ENCODE assay signal across 22 cellular contexts in genomic region chr3:50218448-50218847, GRCh38. TPM values are rescaled to one million over a fixed set of nuclear protein-coding genes. Genes with fewer than 3 reads are reported as not detected.
A peak's percentile ranks its signal among the peaks of the same experiment; 100 is the strongest.
DNase-seq lines count a peak whose midpoint lies in the region.
"Had no signal": no experiment of that assay in that cellular context is flagged by ENCODE, and none has a peak within 500 bp of the region (broad histone marks: within the 10 kb centered on the region; RNA-seq: fewer than 3 reads in every experiment).

No MANE protein-coding gene starts in this region.

- H3K14ac ChIP-seq in neuronal stem cell (ENCODE audit: low read length) = peak overlapping the region; percentile 76

- DNase-seq in neuronal stem cell (ENCODE audit: low spot score) = no peak
- no peak for DNase-seq in NCI-H1092 treated with DMSO at 0.1 percent for 48 hours (lab: John Stamatoyannopoulos, UW)
- no peak for DNase-seq in NCI-H2029 (lab: John Stamatoyannopoulos, UW)
- no peak for DNase-seq in SIG-M5 treated with dmso at 0.1 percent for 504 hours (lab: John Stamatoyannopoulos, UW; ENCODE audit: unreplicated experiment)
- DNase-seq: 8988T; ACHN; AML-193; BE2C; CD4-positive, alpha-beta T cell; CD8-positive, alpha-beta memory T cell; DMS 273 treated with DMSO at 0.1 percent for 48 hours; DMS79; EL; GDM1; HFFc6 had no signal

- no peak overlapping the region for H2BK5ac ChIP-seq in neuronal stem cell (ENCODE audit: low read length)

- no CpG with 5 or more reads among the region's 17 CpGs for WGBS in neuronal stem cell (ENCODE audit: extremely low coverage in 2 of 2, insufficient read length in 2 of 2, insufficient replicate concordance in 1 of 2), 2 donors

- peak overlapping the region; percentile 32 for H2BK120ac ChIP-seq in neuronal stem cell (ENCODE audit: low read depth, low read length)

- H2BK15ac ChIP-seq in neuronal stem cell (ENCODE audit: low read length) = peak overlapping the region; percentile 82

- H3K79me1 ChIP-seq in neuronal stem cell (ENCODE audit: low read depth, low read length) = no peaks in the 10 kb centered on the region

- peak overlapping the region; percentile 55 for H4K8ac ChIP-seq in neuronal stem cell (ENCODE audit: low read depth, low read length)

- H3K18ac ChIP-seq in neuronal stem cell (ENCODE audit: low read length) = peak overlapping the region; percentile 66

- H3K9ac ChIP-seq in iPS-15b (ENCODE audit: low read depth, low read length) (peak overlapping the region; percentile 37), neuronal stem cell (ENCODE audit: low read depth, low read length, poor library complexity) (no peak overlapping the region)
- H3K9ac ChIP-seq: BLaER1 treated with 17β-estradiol and CSF1 and Interleukin-3, amounts not matched to agents 10 nM and 100 nM had no signal

- no peak overlapping the region for H2BK12ac ChIP-seq in neuronal stem cell (ENCODE audit: low read length)

- no peaks in the 10 kb centered on the region for H3K9me3 ChIP-seq in iPS-15b (ENCODE audit: control insufficient read depth, insufficient read depth, low read length)
- no peaks in the 10 kb centered on the region for H3K9me3 ChIP-seq in neuronal stem cell (replicated peaks in 1 of 2; ENCODE audit: control insufficient read depth in 2 of 2, insufficient read depth in 1 of 2, low read depth in 1 of 2, low read length in 2 of 2)
- H3K9me3 ChIP-seq: A549; BE2C; BLaER1 treated with 17β-estradiol and CSF1 and Interleukin-3, amounts not matched to agents 10 nM and 100 nM; HAP-1 had no signal

- H3K36me3 ChIP-seq in iPS-15b (ENCODE audit: control insufficient read depth, insufficient read depth, low read length) (no peaks in the 10 kb centered on the region), neuronal stem cell (replicated peaks in 1 of 2; ENCODE audit: control insufficient read depth in 2 of 2, insufficient read depth in 2 of 2, low read length in 2 of 2) (no peaks in the 10 kb centered on the region)
- H3K36me3 ChIP-seq: BE2C; BLaER1 treated with 17β-estradiol and CSF1 and Interleukin-3, amounts not matched to agents 10 nM and 100 nM; HAP-1 had no signal

- H3K4me1 ChIP-seq in iPS-15b (ENCODE audit: control insufficient read depth, insufficient read depth, low read length) = no peaks in the 10 kb centered on the region
- peaks cover 0 to 18% of the 10 kb centered on the region in 2 donors for H3K4me1 ChIP-seq in neuronal stem cell (ENCODE audit: control insufficient read depth in 2 of 2, insufficient read depth in 1 of 2, low read depth in 1 of 2, low read length in 2 of 2)
- H3K4me1 ChIP-seq: A549, BE2C, HAP-1 had no signal

- H3K4ac ChIP-seq in neuronal stem cell (ENCODE audit: low read length) = peak overlapping the region; percentile 67

- H3K4me2 ChIP-seq in neuronal stem cell (ENCODE audit: insufficient read depth, low read length, poor library complexity, severe bottlenecking) = no peak overlapping the region
- H3K4me2 ChIP-seq: A549; BLaER1 treated with 17β-estradiol and CSF1 and Interleukin-3, amounts not matched to agents 10 nM and 100 nM; GM23338 had no signal

- H3K23ac ChIP-seq in neuronal stem cell (ENCODE audit: low read depth, low read length, poor library complexity) = peak overlapping the region; percentile 95

- H3K27me3 ChIP-seq in iPS-15b (ENCODE audit: control insufficient read depth, insufficient read depth, low read length) = no peaks in the 10 kb centered on the region
- peaks cover 0 to 37% (median 0%) of the 10 kb centered on the region in 3 experiments for H3K27me3 ChIP-seq in neuronal stem cell (ENCODE audit: control insufficient read depth in 3 of 3, insufficient read depth in 3 of 3, low read depth in 1 of 3, low read length in 3 of 3)
- H3K27me3 ChIP-seq: BE2C had no signal

- no peak overlapping the region for H2AFZ ChIP-seq in neuronal stem cell (ENCODE audit: low read length)
- H2AFZ ChIP-seq: GM23338 had no signal

- no peak overlapping the region for H3K27ac ChIP-seq in neuronal stem cell (replicated peaks; ENCODE audit: low read length)
- H3K27ac ChIP-seq: A549; BLaER1 treated with 17β-estradiol and CSF1 and Interleukin-3, amounts not matched to agents 10 nM and 100 nM had no signal

- peak overlapping the region; percentile 81 for H2AK5ac ChIP-seq in neuronal stem cell (ENCODE audit: low read depth, low read length)

- no peak overlapping the region for H3K4me3 ChIP-seq in iPS-15b (ENCODE audit: low read depth, low read length)
- H3K4me3 ChIP-seq in neuronal stem cell (ENCODE audit: low read length in 2 of 2) = peak overlapping the region in 1 of 2 donors; percentile 32
- H3K4me3 ChIP-seq: A549; BLaER1 treated with 17β-estradiol and CSF1 and Interleukin-3, amounts not matched to agents 10 nM and 100 nM; GM12878; GM23338; HAP-1 had no signal

- H4K91ac ChIP-seq in neuronal stem cell (ENCODE audit: low read depth, low read length, poor library complexity) = peak overlapping the region; percentile 94

RNA-seq across cellular contexts. Expression of gene SLC38A3, which starts 13.4 kb away (rescaled TPM):
- polyA plus RNA-seq in neuronal stem cell (2013, experiment 1 of 2) = 3.5 TPM
- polyA plus RNA-seq in neuronal stem cell (2013, experiment 2 of 2) = 3.2 TPM
- polyA plus RNA-seq: CD14-positive monocyte; CD8-positive, alpha-beta memory T cell had no signal

RNA-seq across cellular contexts. Expression of gene GNAI2, which starts 17.6 kb away (rescaled TPM):
- 457 TPM for polyA plus RNA-seq in neuronal stem cell (2013, experiment 1 of 2)
- 458 TPM for polyA plus RNA-seq in neuronal stem cell (2013, experiment 2 of 2)

RNA-seq across cellular contexts. Expression of gene GNAT1, which starts 27.0 kb away (rescaled TPM):
- 0.03 TPM for polyA plus RNA-seq in neuronal stem cell (2013, experiment 1 of 2)
- polyA plus RNA-seq in neuronal stem cell (2013, experiment 2 of 2) = 0.04 TPM
- polyA plus RNA-seq: A549; CD14-positive monocyte; CD8-positive, alpha-beta memory T cell; GM12878; GM23338 had no signal

RNA-seq across cellular contexts. Expression of gene SEMA3B, which starts 50.5 kb away (rescaled TPM):
- 5.0 TPM for polyA plus RNA-seq in neuronal stem cell (2013, experiment 1 of 2)
- 5.2 TPM for polyA plus RNA-seq in neuronal stem cell (2013, experiment 2 of 2)
- polyA plus RNA-seq: CD14-positive monocyte; CD8-positive, alpha-beta memory T cell had no signal
